1 cellular context compared by ENCODE assay signal in the genomic region with DNA sequence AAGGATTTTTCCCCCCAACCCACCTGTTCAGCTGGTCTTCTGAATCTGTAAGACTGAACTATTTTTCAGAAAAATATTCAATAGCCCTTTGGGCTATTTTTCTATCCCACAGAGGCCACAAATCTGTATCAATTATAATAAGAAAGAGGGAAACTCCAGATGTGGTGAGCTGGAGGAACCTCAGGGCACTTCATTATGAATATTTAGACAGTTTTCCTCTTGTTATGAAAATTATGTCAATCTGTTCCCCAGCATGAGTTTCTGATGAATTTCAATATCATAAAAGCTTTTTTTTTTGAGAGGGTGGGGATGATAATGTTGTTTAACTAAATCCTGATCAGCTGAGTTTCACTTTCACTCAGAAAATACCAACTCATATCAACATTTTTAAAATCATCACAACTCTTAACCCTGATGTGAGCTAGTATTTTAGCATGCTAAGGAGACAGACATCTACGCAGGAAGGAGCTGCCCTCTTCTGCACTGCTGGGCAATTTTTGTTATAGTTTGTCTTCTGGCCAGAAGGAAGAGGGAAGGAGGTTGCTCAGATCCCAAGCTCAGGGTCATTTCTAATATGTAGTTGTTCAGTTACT.
TF ChIP-seq lines count a peak whose summit lies in the region.

No MANE protein-coding gene starts in this region.

TF ChIP-seq in GM12878, 131 proteins besides CTCF, POLR2A, EP300 and RAD21 (continued from another document):
- TF ChIP-seq, protein P1, sequence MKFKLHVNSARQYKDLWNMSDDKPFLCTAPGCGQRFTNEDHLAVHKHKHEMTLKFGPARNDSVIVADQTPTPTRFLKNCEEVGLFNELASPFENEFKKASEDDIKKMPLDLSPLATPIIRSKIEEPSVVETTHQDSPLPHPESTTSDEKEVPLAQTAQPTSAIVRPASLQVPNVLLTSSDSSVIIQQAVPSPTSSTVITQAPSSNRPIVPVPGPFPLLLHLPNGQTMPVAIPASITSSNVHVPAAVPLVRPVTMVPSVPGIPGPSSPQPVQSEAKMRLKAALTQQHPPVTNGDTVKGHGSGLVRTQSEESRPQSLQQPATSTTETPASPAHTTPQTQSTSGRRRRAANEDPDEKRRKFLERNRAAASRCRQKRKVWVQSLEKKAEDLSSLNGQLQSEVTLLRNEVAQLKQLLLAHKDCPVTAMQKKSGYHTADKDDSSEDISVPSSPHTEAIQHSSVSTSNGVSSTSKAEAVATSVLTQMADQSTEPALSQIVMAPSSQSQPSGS (IDR thresholded peaks at IDR 0.05; ENCODE audit: low read length), result 0 out of 2 replicates have a peak, but pooled peaks have one; percentile 39
- TF ChIP-seq SRF (IDR thresholded peaks at IDR 0.05; ENCODE audit: low read depth in 2 of 2, low read length in 2 of 2), result no peak
- TF ChIP-seq SMC3 (IDR thresholded peaks at IDR 0.05; ENCODE audit: borderline replicate concordance, low read length), result no peak
- TF ChIP-seq MTA2 (IDR thresholded peaks at IDR 0.05; ENCODE audit: low read depth), result peak; percentile 27; the same call in 1 of the 2 replicates
- no peak for TF ChIP-seq MEF2A (IDR thresholded peaks at IDR 0.05; ENCODE audit: insufficient read depth, low read depth, low read length)
- TF ChIP-seq JUNB (IDR thresholded peaks at IDR 0.05), result peak; percentile 38; the same call in 1 of the 2 replicates
- TF ChIP-seq RUNX3 (IDR thresholded peaks at IDR 0.05; ENCODE audit: low read length), result peak; percentile 62; the same call in 1 of the 2 replicates
